10 cellular contexts compared by ENCODE assay signal in genomic region chr4:123659759-123660158, GRCh38.
DNase-seq lines count a peak whose midpoint lies in the region; ATAC-seq and TF ChIP-seq lines count a peak whose summit lies in the region.
"Had no signal": no experiment of that assay in that cellular context is flagged by ENCODE, and none has a peak within 500 bp of the region (broad histone marks: within the 10 kb centered on the region; RNA-seq: fewer than 3 reads in every experiment).

No MANE protein-coding gene starts in this region.

- no peak overlapping the region for H3K27ac ChIP-seq in DND-41 (ENCODE audit: low read length)
- no peak overlapping the region for H3K27ac ChIP-seq in left lung
- H3K27ac ChIP-seq in ovary, result no peak overlapping the region
- H3K27ac ChIP-seq: coronary artery, parathyroid adenoma had no signal

- H4K20me1 ChIP-seq in DND-41 (ENCODE audit: insufficient read depth, low read length), result no peaks in the 10 kb centered on the region

- intact Hi-C loops in left lung (cut with DNase I) (loop anchor here in 1 of 2 donors (10.0 kb wide), 1 partner anchor 255 kb away; no protein-coding TSS in a partner anchor), ovary (cut with DNase I) (no loop called here)

- H3K4me1 ChIP-seq in DND-41 (ENCODE audit: insufficient read depth, low read length) (no peaks in the 10 kb centered on the region), left lung (no peaks in the 10 kb centered on the region), ovary (ENCODE audit: insufficient read depth) (no peaks in the 10 kb centered on the region)
- H3K4me1 ChIP-seq: parathyroid adenoma had no signal

- H3K36me3 ChIP-seq in DND-41 (ENCODE audit: insufficient read depth, low read length) (no peaks in the 10 kb centered on the region), left lung (no peaks in the 10 kb centered on the region), ovary (no peaks in the 10 kb centered on the region)

- no peak for TF ChIP-seq POLR2A in ovary (IDR thresholded peaks at IDR 0.05)

- ATAC-seq in DND-41 (ENCODE audit: insufficient read depth, low read depth), result peak; percentile 53; the same call in 1 of the 3 replicates
- peak; percentile 71 for ATAC-seq in HG03354 (IDR thresholded peaks at IDR 0.05; ENCODE audit: poor library complexity, severe bottlenecking, unreplicated experiment)
- peak; percentile 56 for ATAC-seq in left lung

- H3K4me2 ChIP-seq in DND-41 (ENCODE audit: insufficient read depth, low read length), result no peak overlapping the region

- H2AFZ ChIP-seq in DND-41 (ENCODE audit: low read depth, low read length), result no peak overlapping the region
- H2AFZ ChIP-seq: parathyroid adenoma had no signal

- WGBS in ovary, 3 donors, result 91 to 100% (median 98%) methylated on average over 1 of the region's 1 CpG

- no peak for TF ChIP-seq EP300 in ovary (IDR thresholded peaks at IDR 0.05)

- H3K9me3 ChIP-seq in DND-41 (ENCODE audit: insufficient read depth, low read length, severe bottlenecking), result peaks cover 2% of the 10 kb centered on the region
- peaks cover 0 to 5% of the 10 kb centered on the region in 2 donors for H3K9me3 ChIP-seq in left lung
- peaks cover 0 to 3% of the 10 kb centered on the region in 2 donors for H3K9me3 ChIP-seq in ovary

- H3K27me3 ChIP-seq in DND-41 (ENCODE audit: insufficient read depth, low read length, poor library complexity) (no peaks in the 10 kb centered on the region), left lung (no peaks in the 10 kb centered on the region), ovary (no peaks in the 10 kb centered on the region)

- no peak overlapping the region for H3K9ac ChIP-seq in DND-41 (ENCODE audit: low read depth, low read length)
- H3K9ac ChIP-seq: parathyroid adenoma had no signal

- DNase-seq in DND-41 (no peak), left lung (no peak), AG08395 (ENCODE audit: low spot score) (no peak), ovary (no peak), GM03348 (ENCODE audit: low spot score) (no peak)
- DNase-seq in activated CD4-positive, alpha-beta T cell treated with anti-CD3 and anti-CD28 coated beads for 1 hour, result no peak

- no peak overlapping the region for H3K4me3 ChIP-seq in DND-41 (ENCODE audit: low read depth in 1 of 2, low read length in 2 of 2)
- H3K4me3 ChIP-seq in WI38 (ENCODE audit: low read depth, low read length), result no peak overlapping the region
- H3K4me3 ChIP-seq in left lung, result no peak overlapping the region
- no peak overlapping the region for H3K4me3 ChIP-seq in ovary
- H3K4me3 ChIP-seq: coronary artery had no signal

- H3K79me2 ChIP-seq in DND-41 (ENCODE audit: insufficient read depth, low read length), result no peaks in the 10 kb centered on the region
- H3K79me2 ChIP-seq: parathyroid adenoma had no signal

- TF ChIP-seq CTCF in DND-41 (IDR thresholded peaks at IDR 0.05; ENCODE audit: borderline replicate concordance, extremely low read depth, low read length, poor library complexity, severe bottlenecking), result peak; percentile 39
- TF ChIP-seq CTCF in WI38 (IDR thresholded peaks at IDR 0.05; ENCODE audit: low read depth, low read length), result 0 out of 2 replicates have a peak, but pooled peaks have one; percentile 21
- TF ChIP-seq CTCF in left lung (IDR thresholded peaks at IDR 0.05), result peak; percentile 21 to 22
- TF ChIP-seq CTCF in ovary (IDR thresholded peaks at IDR 0.05), result no peak

Comparison
In these comparisons a context has a peak if more than half of its experiments do, and no peak if none do; other contexts are left out.
1. CTCF ChIP-seq: peak in DND-41 (single experiment), WI38 (single experiment) and left lung (2 of 2); none in ovary (0 of 3).
2. Peak in every context shown above with its lines, with median percentiles within 50 percentile points of each other: ATAC-seq.